ENCODE assay signal across 8 cellular contexts in genomic region chr17:40168262-40168832, GRCh38. TPM values are rescaled to one million over a fixed set of nuclear protein-coding genes. Genes with fewer than 3 reads are reported as not detected.
A peak's percentile ranks its signal among the peaks of the same experiment; 100 is the strongest.
DNase-seq lines count a peak whose midpoint lies in the region; ATAC-seq and TF ChIP-seq lines count a peak whose summit lies in the region.

No MANE protein-coding gene starts in this region.

- no peaks in the 10 kb centered on the region for H3K9me3 Mint-ChIP-seq in activated CD8-positive, alpha-beta T cell treated with anti-CD3 and anti-CD28 coated beads, Interleukin-2, amount 10 ng/mL, durations not matched to agents 7 days and 5 days (ENCODE audit: insufficient read depth)
- H3K9me3 Mint-ChIP-seq in nephron, result no peaks in the 10 kb centered on the region

- DNase-seq in AG10803 (ENCODE audit: low read depth), result peak; percentile 81
- DNase-seq in NCI-H2196 treated with DMSO at 0.1 percent for 48 hours (lab: John Stamatoyannopoulos, UW; ENCODE audit: unreplicated experiment), result peak; percentile 5
- peak; percentile 48 for DNase-seq in activated CD8-positive, alpha-beta T cell treated with anti-CD3 and anti-CD28 coated beads, Interleukin-2, amount 10 ng/mL, durations not matched to agents 7 days and 5 days
- peak; percentile 70 for DNase-seq in fibroblast of mammary gland (ENCODE audit: low read depth)
- no peak for DNase-seq in 8988T

- H3K36me3 Mint-ChIP-seq in activated CD8-positive, alpha-beta T cell treated with anti-CD3 and anti-CD28 coated beads, Interleukin-2, amount 10 ng/mL, durations not matched to agents 7 days and 5 days (ENCODE audit: low read depth), result peaks cover 65% of the 10 kb centered on the region
- H3K36me3 Mint-ChIP-seq in nephron (ENCODE audit: low read depth), result peaks cover 78% of the 10 kb centered on the region

- POLR2A ChIA-PET in activated CD8-positive, alpha-beta T cell treated with anti-CD3 and anti-CD28 coated beads, Interleukin-2, amount 10 ng/mL, durations not matched to agents 7 days and 5 days (lab: Charles Lee), result interaction anchor here (1.0 to 1.7 kb wide), 3 partner anchors 21 to 55 kb away, joined by 5 to 7 read pairs (median 6); partner anchors contain the start of gene CASC3

- ATAC-seq in activated CD8-positive, alpha-beta T cell treated with anti-CD3 and anti-CD28 coated beads, Interleukin-2, amount 10 ng/mL, durations not matched to agents 7 days and 5 days, result peak; percentile 60
- ATAC-seq in HG02884 (IDR thresholded peaks at IDR 0.05; ENCODE audit: unreplicated experiment), result no peak

- peaks cover 6% of the 10 kb centered on the region for H3K4me1 Mint-ChIP-seq in activated CD8-positive, alpha-beta T cell treated with anti-CD3 and anti-CD28 coated beads, Interleukin-2, amount 10 ng/mL, durations not matched to agents 7 days and 5 days (ENCODE audit: low read depth)
- H3K4me1 Mint-ChIP-seq in nephron, result peaks cover 4% of the 10 kb centered on the region

- H3K4me3 ChIP-seq in AG10803 (ENCODE audit: low read length) (no peak overlapping the region), fibroblast of mammary gland (ENCODE audit: control insufficient read depth, low read depth, low read length) (no peak overlapping the region)

- CTCF ChIA-PET in activated CD8-positive, alpha-beta T cell treated with anti-CD3 and anti-CD28 coated beads, Interleukin-2, amount 10 ng/mL, durations not matched to agents 7 days and 5 days (lab: Charles Lee), result interaction anchor here (0.7 to 5.8 kb wide), 47 partner anchors 8 to 230 kb away, joined by 3 to 182 read pairs (median 5); partner anchors contain the start of genes CASC3, CSF3, MED24 and NR1D1

- peak overlapping the region; percentile 47 for H3K27ac Mint-ChIP-seq in activated CD8-positive, alpha-beta T cell treated with anti-CD3 and anti-CD28 coated beads, Interleukin-2, amount 10 ng/mL, durations not matched to agents 7 days and 5 days
- peak overlapping the region; percentile 65 to 84 (median 72) for H3K27ac Mint-ChIP-seq in nephron

- H3K27me3 Mint-ChIP-seq in activated CD8-positive, alpha-beta T cell treated with anti-CD3 and anti-CD28 coated beads, Interleukin-2, amount 10 ng/mL, durations not matched to agents 7 days and 5 days (ENCODE audit: low read depth), result no peaks in the 10 kb centered on the region
- no peaks in the 10 kb centered on the region for H3K27me3 Mint-ChIP-seq in nephron (ENCODE audit: low read depth)

- TF ChIP-seq CTCF in AG10803 (conservative IDR thresholded peaks at IDR 0.05; ENCODE audit: low read length) (peak; percentile 79), GM12873 (IDR thresholded peaks at IDR 0.05; ENCODE audit: insufficient read depth, low read depth, low read length, missing control alignments) (peak; percentile 80), fibroblast of mammary gland (conservative IDR thresholded peaks at IDR 0.05; ENCODE audit: control insufficient read depth, insufficient read depth, low read depth, low read length) (peak; percentile 75), nephron (IDR thresholded peaks at IDR 0.05; ENCODE audit: unreplicated experiment in 3 of 3) (peak; percentile 73 to 83 (median 82))

- H3K4me3 Mint-ChIP-seq in activated CD8-positive, alpha-beta T cell treated with anti-CD3 and anti-CD28 coated beads, Interleukin-2, amount 10 ng/mL, durations not matched to agents 7 days and 5 days, result no peak overlapping the region
- H3K4me3 Mint-ChIP-seq in nephron, result no peak overlapping the region

RNA-seq across cellular contexts. Expression of gene RAPGEFL1, which starts 8.9 kb away (rescaled TPM):
- 1 to 10 TPM; 4.8 to 5.3 TPM for total RNA-seq in activated CD8-positive, alpha-beta T cell treated with anti-CD3 and anti-CD28 coated beads, Interleukin-2, amount 10 ng/mL, durations not matched to agents 7 days and 5 days

RNA-seq across cellular contexts. Expression of gene CASC3, which starts 28.0 kb away (rescaled TPM):
- 10 to 100 TPM; 66.2 to 67.7 TPM for total RNA-seq in activated CD8-positive, alpha-beta T cell treated with anti-CD3 and anti-CD28 coated beads, Interleukin-2, amount 10 ng/mL, durations not matched to agents 7 days and 5 days

RNA-seq across cellular contexts. Expression of gene MSL1, which starts 46.6 kb away (rescaled TPM):
- total RNA-seq in activated CD8-positive, alpha-beta T cell treated with anti-CD3 and anti-CD28 coated beads, Interleukin-2, amount 10 ng/mL, durations not matched to agents 7 days and 5 days, result 10 to 100 TPM; 80.5 to 83.2 TPM

RNA-seq across cellular contexts. Expression of gene WIPF2, which starts 50.8 kb away (rescaled TPM):
- total RNA-seq in activated CD8-positive, alpha-beta T cell treated with anti-CD3 and anti-CD28 coated beads, Interleukin-2, amount 10 ng/mL, durations not matched to agents 7 days and 5 days, result 10 to 100 TPM; 22.0 to 27.4 TPM
